Comparison of ENCODE assay signal across 9 cellular contexts in genomic region chr11:116928102-116928777, GRCh38.
DNase-seq lines count a peak whose midpoint lies in the region; ATAC-seq and TF ChIP-seq lines count a peak whose summit lies in the region.
"Had no signal": no experiment of that assay in that cellular context is flagged by ENCODE, and none has a peak within 500 bp of the region (broad histone marks: within the 10 kb centered on the region; RNA-seq: fewer than 3 reads in every experiment).

No MANE protein-coding gene starts in this region.

- no peak for TF ChIP-seq CTCF in progenitor cell of endocrine pancreas (IDR thresholded peaks at IDR 0.05; ENCODE audit: unreplicated experiment)

- peaks cover 5% of the 10 kb centered on the region for H3K36me3 Mint-ChIP-seq in progenitor cell of endocrine pancreas (ENCODE audit: insufficient read depth)

- intact Hi-C loops in sciatic nerve (cut with DNase I): no loop called here
- intact Hi-C loops in posterior cingulate gyrus (cut with DNase I): no loop called here

- ATAC-seq in GM18508 (IDR thresholded peaks at IDR 0.05; ENCODE audit: insufficient read depth, unreplicated experiment): peak; percentile 52
- ATAC-seq in GM21619 (IDR thresholded peaks at IDR 0.05; ENCODE audit: unreplicated experiment): peak; percentile 77
- ATAC-seq in esophagus mucosa: peak; percentile 38
- no peak for ATAC-seq in sciatic nerve

- no peak overlapping the region for H3K9ac ChIP-seq in Karpas-422 (ENCODE audit: low read length)

- H2AFZ ChIP-seq in Karpas-422 (ENCODE audit: low read length): no peak overlapping the region

- no peaks in the 10 kb centered on the region for H3K27me3 Mint-ChIP-seq in progenitor cell of endocrine pancreas

- peaks cover 35% of the 10 kb centered on the region for H3K4me1 Mint-ChIP-seq in progenitor cell of endocrine pancreas (ENCODE audit: low read depth)

- H3K79me2 ChIP-seq in Karpas-422 (ENCODE audit: low read length): no peaks in the 10 kb centered on the region

- H4K20me1 ChIP-seq in Karpas-422 (ENCODE audit: insufficient read depth, low read depth, low read length): no peaks in the 10 kb centered on the region

- no peaks in the 10 kb centered on the region for H3K9me3 ChIP-seq in Karpas-422 (ENCODE audit: low read length)

- H3K9me2 ChIP-seq in Karpas-422 (replicated peaks; ENCODE audit: insufficient read depth, low read length): no peaks in the 10 kb centered on the region

- H3K36me3 ChIP-seq in Karpas-422 (ENCODE audit: insufficient read depth, low read length): no peaks in the 10 kb centered on the region

- H3K27ac ChIP-seq in Karpas-422 (ENCODE audit: low read length): no peak overlapping the region

- no peak overlapping the region for H3K4me3 Mint-ChIP-seq in progenitor cell of endocrine pancreas (ENCODE audit: low read depth)

- H3K27ac Mint-ChIP-seq in progenitor cell of endocrine pancreas: no peak overlapping the region

- H3K4me1 ChIP-seq in Karpas-422 (ENCODE audit: low read length): peaks cover 10% of the 10 kb centered on the region

- H3K4me3 ChIP-seq in Karpas-422 (ENCODE audit: low read length): no peak overlapping the region

- no peaks in the 10 kb centered on the region for H3K27me3 ChIP-seq in Karpas-422 (ENCODE audit: low read length)

- no peaks in the 10 kb centered on the region for H3K9me3 Mint-ChIP-seq in progenitor cell of endocrine pancreas (ENCODE audit: low read depth)

- DNase-seq in Karpas-422: peak; percentile 50
- no peak for DNase-seq in NCI-H146 (lab: John Stamatoyannopoulos, UW)
- DNase-seq in sciatic nerve (ENCODE audit: low spot score): no peak
- DNase-seq in progenitor cell of endocrine pancreas (ENCODE audit: low spot score, unreplicated experiment): no peak
- no peak for DNase-seq in posterior cingulate gyrus
- DNase-seq: activated effector memory CD4-positive, alpha-beta T cell treated with anti-CD3 and anti-CD28 coated beads, Interleukin-2, amount 50 U/mL, for 16 hours had no signal

- H3K4me2 ChIP-seq in Karpas-422 (ENCODE audit: low read depth, low read length, poor library complexity, severe bottlenecking): no peak overlapping the region
